In genomic region chr17:60077672-60078519, GRCh38 we compare ENCODE assay signal across 8 cellular contexts. TPM values are rescaled to one million over a fixed set of nuclear protein-coding genes. Genes with fewer than 3 reads are reported as not detected.
DNase-seq lines count a peak whose midpoint lies in the region; ATAC-seq and TF ChIP-seq lines count a peak whose summit lies in the region.

No MANE protein-coding gene starts in this region.

- H3F3A ChIP-seq in smooth muscle cell (ENCODE audit: low read depth) = peaks cover 20% of the 10 kb centered on the region

- H3K9me3 ChIP-seq in OCI-LY3 (ENCODE audit: insufficient read depth, low read length) (no peaks in the 10 kb centered on the region), adipocyte (ENCODE audit: control insufficient read depth, low read length) (no peaks in the 10 kb centered on the region), iPS DF 6.9 (ENCODE audit: control insufficient read depth, insufficient read depth, low read length) (no peaks in the 10 kb centered on the region), smooth muscle cell (replicated peaks; ENCODE audit: low read depth) (no peaks in the 10 kb centered on the region)

- in situ Hi-C loops in GM13977 (cut with MboI; ENCODE audit: low pct_unique_long_range_greater_than_20kb, low sequenced_read_pairs, unreplicated experiment) = no loop called here

- H3K4me2 ChIP-seq in OCI-LY3 (ENCODE audit: low read length) (peak overlapping the region; percentile 87), smooth muscle cell (peak overlapping the region; percentile 94)

- DNase-seq in GM13977 (ENCODE audit: low spot score) (peak; percentile 46), adipocyte (ENCODE audit: low read depth) (peak; percentile 59), iPS DF 6.9 (ENCODE audit: low read depth, low spot score) (no peak), smooth muscle cell (lab: John Stamatoyannopoulos, UW; ENCODE audit: unreplicated experiment) (no peak), SHP77 treated with DMSO at 0.1 percent for 48 hours (lab: John Stamatoyannopoulos, UW) (no peak), NCI-H2081 treated with DMSO at 0.1 percent for 48 hours (lab: John Stamatoyannopoulos, UW) (no peak)

- no CpG with 5 or more reads among the region's 18 CpGs for WGBS in iPS DF 6.9 (ENCODE audit: insufficient coverage, insufficient read length)
- 20% methylated on average over 18 of the region's 18 CpGs for WGBS in smooth muscle cell (ENCODE audit: low lambda C conversion rate)

- H3K9ac ChIP-seq in OCI-LY3 (ENCODE audit: low read length) (peak overlapping the region; percentile 88), adipocyte (ENCODE audit: low read length) (peak overlapping the region; percentile 96), smooth muscle cell (ENCODE audit: low read depth) (peak overlapping the region; percentile 45)

- TF ChIP-seq CTCF in GM13977 (IDR thresholded peaks at IDR 0.05; ENCODE audit: extremely low read depth, insufficient read depth, missing control alignments) (no peak), OCI-LY3 (IDR thresholded peaks at IDR 0.05; ENCODE audit: low read depth, low read length) (no peak), smooth muscle cell (IDR thresholded peaks at IDR 0.05; ENCODE audit: borderline replicate concordance, insufficient read depth, poor library complexity, severe bottlenecking) (no peak)

- H3K27me3 ChIP-seq in OCI-LY3 (ENCODE audit: low read depth, low read length) (no peaks in the 10 kb centered on the region), adipocyte (replicated peaks; ENCODE audit: control insufficient read depth, insufficient read depth, low read length) (no peaks in the 10 kb centered on the region), iPS DF 6.9 (ENCODE audit: control insufficient read depth, insufficient read depth, low read length) (no peaks in the 10 kb centered on the region), smooth muscle cell (ENCODE audit: low read depth) (no peaks in the 10 kb centered on the region)

- peak overlapping the region; percentile 93 for H2AFZ ChIP-seq in OCI-LY3 (ENCODE audit: low read depth, low read length)
- peak overlapping the region; percentile 87 for H2AFZ ChIP-seq in smooth muscle cell (ENCODE audit: low read depth)

- peak; percentile 10 for ATAC-seq in HG02623 (IDR thresholded peaks at IDR 0.05; ENCODE audit: unreplicated experiment)

- H4K20me1 ChIP-seq in OCI-LY3 (ENCODE audit: insufficient read depth, low read length) (no peaks in the 10 kb centered on the region), smooth muscle cell (ENCODE audit: low read depth) (no peaks in the 10 kb centered on the region)

- H3K36me3 ChIP-seq in OCI-LY3 (replicated peaks; ENCODE audit: low read depth, low read length) (peaks cover 28% of the 10 kb centered on the region), adipocyte (ENCODE audit: control insufficient read depth, insufficient read depth, low read length, severe bottlenecking) (peaks cover 32% of the 10 kb centered on the region), iPS DF 6.9 (ENCODE audit: control insufficient read depth, insufficient read depth, low read length) (peaks cover 5% of the 10 kb centered on the region; the same call in 1 of the 2 replicates), smooth muscle cell (ENCODE audit: low read depth) (peaks cover 10% of the 10 kb centered on the region)

- H3K27ac ChIP-seq in OCI-LY3 (ENCODE audit: low read length) (peak overlapping the region; percentile 67), iPS DF 6.9 (ENCODE audit: low read length) (no peak overlapping the region), smooth muscle cell (ENCODE audit: low read depth) (peak overlapping the region; percentile 48)

- H3K4me3 ChIP-seq in OCI-LY3 (ENCODE audit: low read length) (peak overlapping the region; percentile 90), adipocyte (ENCODE audit: low read length) (peak overlapping the region; percentile 88), iPS DF 6.9 (ENCODE audit: low read length) (peak overlapping the region; percentile 58), smooth muscle cell (peak overlapping the region; percentile 89)

- H3K79me2 ChIP-seq in OCI-LY3 (ENCODE audit: low read length) = peaks cover 9% of the 10 kb centered on the region
- H3K79me2 ChIP-seq in smooth muscle cell (ENCODE audit: low read depth) = peaks cover 29% of the 10 kb centered on the region

- H3K4me1 ChIP-seq in OCI-LY3 (ENCODE audit: low read length) (peaks cover 26% of the 10 kb centered on the region), adipocyte (ENCODE audit: control insufficient read depth, insufficient read depth, low read length) (peaks cover 43% of the 10 kb centered on the region), iPS DF 6.9 (ENCODE audit: control insufficient read depth, insufficient read depth, low read length) (no peaks in the 10 kb centered on the region), smooth muscle cell (ENCODE audit: low read depth) (peaks cover 15% of the 10 kb centered on the region)

RNA-seq across cellular contexts. Expression of gene HEATR6, which starts 0.8 kb away (rescaled TPM):
- 21.9 and 22.8 TPM in 2 replicates for total RNA-seq in smooth muscle cell
- polyA plus RNA-seq in smooth muscle cell = 14.4 and 14.7 TPM in 2 replicates

Comparison
In these comparisons a context has a peak if more than half of its experiments do, and no peak if none do; other contexts are left out.
1. DNase-seq: peak in GM13977 (single experiment) and adipocyte (single experiment); none in iPS DF 6.9 (single experiment), smooth muscle cell (single experiment), SHP77 treated with DMSO at 0.1 percent for 48 hours (single experiment) and NCI-H2081 treated with DMSO at 0.1 percent for 48 hours (single experiment).
2. H3K9ac ChIP-seq: peak in every context shown above with its lines; median percentile 96 in adipocyte; 88 in OCI-LY3; 45 in smooth muscle cell.
3. Peak in every context shown above with its lines, with median percentiles within 50 percentile points of each other: H3K4me3 ChIP-seq.